Comparison of ENCODE assay signal across 9 cellular contexts in the genomic region with DNA sequence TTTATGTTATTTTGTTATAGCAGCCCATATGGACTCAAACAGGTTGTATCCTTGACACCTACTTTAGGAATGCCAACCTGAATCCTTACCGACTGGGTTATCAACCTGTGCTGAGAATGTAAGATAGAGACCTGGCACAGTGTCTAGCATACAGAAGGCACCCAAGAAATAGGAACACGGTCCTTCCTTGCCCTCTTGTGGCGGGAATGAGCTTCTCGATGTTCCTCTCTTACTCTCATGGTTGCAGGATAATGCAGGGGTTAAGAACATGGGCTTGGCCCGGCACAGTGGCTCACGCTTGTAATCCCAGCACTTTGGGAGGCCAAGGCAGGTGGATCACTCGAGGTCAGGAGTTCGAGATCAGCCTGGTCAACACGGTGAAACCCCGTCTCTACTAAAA. TPM values are rescaled to one million over a fixed set of nuclear protein-coding genes. Genes with fewer than 3 reads are reported as not detected.
DNase-seq lines count a peak whose midpoint lies in the region; ATAC-seq and TF ChIP-seq lines count a peak whose summit lies in the region.
"Had no signal": no experiment of that assay in that cellular context is flagged by ENCODE, and none has a peak within 500 bp of the region (broad histone marks: within the 10 kb centered on the region; RNA-seq: fewer than 3 reads in every experiment).

No MANE protein-coding gene starts in this region.

- H3K4ac ChIP-seq in H9 (ENCODE audit: low read depth, low read length): no peak overlapping the region

- no peak overlapping the region for H3K56ac ChIP-seq in H9 (ENCODE audit: insufficient read length, low read depth, low read length)

- no CpG with 5 or more reads among the region's 10 CpGs for WGBS in H9 (ENCODE audit: extremely low coverage, insufficient read length, low lambda C conversion rate)

- H3K4me1 ChIP-seq in H9 (ENCODE audit: insufficient read depth, low read length) (no peaks in the 10 kb centered on the region), OCI-LY7 (ENCODE audit: insufficient read depth, low read length, poor library complexity, severe bottlenecking) (peaks cover 1% of the 10 kb centered on the region)

- H3K79me1 ChIP-seq in H9 (ENCODE audit: insufficient read depth, low read depth, low read length, poor library complexity, severe bottlenecking): no peaks in the 10 kb centered on the region

- H2BK5ac ChIP-seq in H9 (ENCODE audit: insufficient read length, low read length): no peak overlapping the region

- BruUV-seq in OCI-LY7 (replicated peaks; lab: Mats Ljungman, UMichigan): no TSS peak

- H3K27ac ChIP-seq in H9 (ENCODE audit: insufficient read length, low read depth, low read length) (no peak overlapping the region), OCI-LY7 (ENCODE audit: low read depth, low read length, poor library complexity, severe bottlenecking) (no peak overlapping the region)
- H3K27ac ChIP-seq: coronary artery had no signal

- POLR2A ChIA-PET in OCI-LY7 (lab: Charles Lee): no interaction called here

- no peak overlapping the region for H4K5ac ChIP-seq in H9 (ENCODE audit: insufficient read length, low read depth, low read length)

- H3K36me3 Mint-ChIP-seq in H9 (ENCODE audit: insufficient read depth in 1 of 3, low read depth in 3 of 3): peaks cover 32 to 68% (median 57%) of the 10 kb centered on the region in 3 experiments

- no peak overlapping the region for H3K14ac ChIP-seq in H9 (ENCODE audit: insufficient read depth, low read length)

- DNase-seq in H9 (peak; percentile 74), OCI-LY7 (ENCODE audit: low spot score) (peak; percentile 31), fibroblast of pulmonary artery (ENCODE audit: low read depth) (peak; percentile 50), retina (peak; percentile 19), NCI-H1694 (lab: John Stamatoyannopoulos, UW) (no peak)

- no peaks in the 10 kb centered on the region for H3K9me2 ChIP-seq in OCI-LY7 (ENCODE audit: insufficient read depth, low read length)

- no peak overlapping the region for H3K4me3 ChIP-seq in OCI-LY7 (ENCODE audit: low read depth, low read length, poor library complexity, severe bottlenecking)
- no peak overlapping the region for H3K4me3 ChIP-seq in fibroblast of pulmonary artery (replicated peaks; ENCODE audit: low read depth, low read length)
- H3K4me3 ChIP-seq: coronary artery had no signal

- no peak overlapping the region for H3K23ac ChIP-seq in H9 (ENCODE audit: insufficient read length, low read depth, low read length)

- no peak overlapping the region for H2BK15ac ChIP-seq in H9 (ENCODE audit: low read depth, low read length)

- no peak overlapping the region for H2AFZ ChIP-seq in H9 (ENCODE audit: low read length)
- H2AFZ ChIP-seq in OCI-LY7 (ENCODE audit: low read length): no peak overlapping the region

- H3K9me3 Mint-ChIP-seq in H9: no peaks in the 10 kb centered on the region

- no peak overlapping the region for H3T11ph ChIP-seq in H9 (ENCODE audit: low read length)

- H3K27ac Mint-ChIP-seq in H9: no peak overlapping the region

- no peak overlapping the region for H2AK5ac ChIP-seq in H9 (ENCODE audit: insufficient read length, low read length)

- H3K9me3 ChIP-seq in H9 (ENCODE audit: control insufficient read depth, low read depth, low read length): no peaks in the 10 kb centered on the region
- H3K9me3 ChIP-seq in OCI-LY7 (ENCODE audit: low read length): no peaks in the 10 kb centered on the region

- no peak overlapping the region for H2BK12ac ChIP-seq in H9 (ENCODE audit: insufficient read length, low read depth, low read length)

- ATAC-seq in GM19395 (IDR thresholded peaks at IDR 0.05; ENCODE audit: unreplicated experiment): no peak
- ATAC-seq in GM18517 (IDR thresholded peaks at IDR 0.05; ENCODE audit: unreplicated experiment): no peak
- ATAC-seq in GM18868 (IDR thresholded peaks at IDR 0.05; ENCODE audit: unreplicated experiment): no peak

- H3K4me2 ChIP-seq in H9 (ENCODE audit: insufficient read depth, insufficient read length, low read length): no peak overlapping the region
- no peak overlapping the region for H3K4me2 ChIP-seq in OCI-LY7 (ENCODE audit: low read length)

- no peaks in the 10 kb centered on the region for H3K27me3 Mint-ChIP-seq in H9 (ENCODE audit: low read depth)

- no peaks in the 10 kb centered on the region; a peak in 2 of 4 replicates for H3K4me1 Mint-ChIP-seq in H9

- TF ChIP-seq CTCF in H9 (conservative IDR thresholded peaks at IDR 0.05) (peak; percentile 73), OCI-LY7 (conservative IDR thresholded peaks at IDR 0.05; ENCODE audit: low read length) (peak; percentile 47), fibroblast of pulmonary artery (IDR thresholded peaks at IDR 0.05; ENCODE audit: low read length, missing control alignments) (peak; percentile 50)

- no peak overlapping the region for H4K8ac ChIP-seq in H9 (replicated peaks; ENCODE audit: insufficient read length, low read depth, low read length)

- H2BK20ac ChIP-seq in H9 (ENCODE audit: low read depth, low read length, poor library complexity, severe bottlenecking): no peak overlapping the region

- CTCF ChIA-PET in OCI-LY7 (lab: Charles Lee; ENCODE audit: unreplicated experiment): no interaction called here

- H3K23me2 ChIP-seq in H9 (ENCODE audit: insufficient read length, low read depth, low read length, poor library complexity, severe bottlenecking): no peaks in the 10 kb centered on the region

- H3K27me3 ChIP-seq in H9 (ENCODE audit: insufficient read depth, low read length): no peaks in the 10 kb centered on the region

- H3K79me2 ChIP-seq in H9 (ENCODE audit: insufficient read depth, low read length) (no peaks in the 10 kb centered on the region), OCI-LY7 (ENCODE audit: insufficient read depth, low read depth, low read length) (peaks cover 2% of the 10 kb centered on the region; the same call in 1 of the 2 replicates)

- H4K91ac ChIP-seq in H9 (ENCODE audit: insufficient read length, low read depth, low read length): no peak overlapping the region

- no peak overlapping the region for H3K9ac ChIP-seq in H9 (ENCODE audit: extremely low read depth, insufficient read length, low read length)

- H3K4me3 Mint-ChIP-seq in H9: no peak overlapping the region

- H3K36me3 ChIP-seq in OCI-LY7 (ENCODE audit: insufficient read depth, low read length): peaks cover 67% of the 10 kb centered on the region

- H2BK120ac ChIP-seq in H9 (ENCODE audit: low read depth, low read length, poor library complexity, severe bottlenecking): no peak overlapping the region

- H3K18ac ChIP-seq in H9 (ENCODE audit: insufficient read length, low read depth, low read length): no peak overlapping the region

- H4K20me1 ChIP-seq in H9 (ENCODE audit: control insufficient read depth, insufficient read depth, insufficient read length) (no peaks in the 10 kb centered on the region), OCI-LY7 (ENCODE audit: insufficient read depth, low read length) (no peaks in the 10 kb centered on the region)

- intact Hi-C loops in OCI-LY7 (cut with micrococcal nuclease; ENCODE audit: unreplicated experiment): no loop called here

RNA-seq across cellular contexts. Expression of gene C12orf43, which starts 6.5 kb away (rescaled TPM):
- 24.8 and 25.7 TPM in 2 replicates for total RNA-seq in H9 (2021)
- total RNA-seq in OCI-LY7 (2014; rRNA removed; shearing (Covaris generic)): 24.7 and 30.0 TPM in 2 replicates
- total RNA-seq in OCI-LY7 (2022): 18.0 and 21.4 TPM in 2 replicates

RNA-seq across cellular contexts. Expression of gene OASL, which starts 29.3 kb away (rescaled TPM):
- total RNA-seq in H9 (2021) (not detected in 2 replicates), OCI-LY7 (2022) (0.25 TPM in 1 of 2 replicates, not detected in the other)
- total RNA-seq in OCI-LY7 (2014; rRNA removed; shearing (Covaris generic)): 0.09 TPM in 1 of 2 replicates, not detected in the other

RNA-seq across cellular contexts. Expression of gene HNF1A, which starts 31.4 kb away (rescaled TPM):
- total RNA-seq in H9 (2021) (not detected in 2 replicates), OCI-LY7 (2022) (not detected in 2 replicates)
- not detected in 2 replicates for total RNA-seq in OCI-LY7 (2014; rRNA removed; shearing (Covaris generic))
